ENCODE assay signal across 23 cellular contexts in genomic region chr10:60710041-60710440, GRCh38.
"Had no signal": no experiment of that assay in that cellular context is flagged by ENCODE, and none has a peak within 500 bp of the region (broad histone marks: within the 10 kb centered on the region; RNA-seq: fewer than 3 reads in every experiment).

No MANE protein-coding gene starts in this region.

- H3K27ac Mint-ChIP-seq: memory B cell, mesothelial cell of epicardium, natural killer cell, neural progenitor cell had no signal

- H3K27me3 Mint-ChIP-seq: memory B cell had no signal

- H3K4me1 ChIP-seq: left ventricle myocardium inferior, lower lobe of right lung, neural progenitor cell, right atrium auricular region, sigmoid colon had no signal

- ATAC-seq: foreskin keratinocyte, left cardiac atrium, lower lobe of right lung, natural killer cell had no signal

- H3K9me3 Mint-ChIP-seq: memory B cell had no signal

- H3K36me3 Mint-ChIP-seq: natural killer cell had no signal

- H3K4me3 Mint-ChIP-seq: memory B cell, mesothelial cell of epicardium, natural killer cell, neural progenitor cell had no signal

- H3K27me3 ChIP-seq: foreskin keratinocyte, hepatocyte, neural progenitor cell, ovary, right atrium auricular region, sigmoid colon, stomach, transverse colon had no signal

- H3K4me3 ChIP-seq: hepatocyte, left ventricle myocardium inferior, lower lobe of right lung, neural progenitor cell, ovary, right atrium auricular region, sigmoid colon, skin epidermis, stomach, thoracic aorta, transverse colon had no signal

- DNase-seq: erythroblast; foreskin keratinocyte; kidney; left cardiac atrium; left ventricle myocardium inferior; lower lobe of right lung; natural killer cell; nucleus accumbens; ovary; sigmoid colon; stimulated activated CD4-positive, alpha-beta T cell treated with anti-CD3 and anti-CD28 coated beads, Interleukin-2, amount 100 ng/mL, for 24 hours; stimulated activated CD4-positive, alpha-beta T cell treated with anti-CD3 and anti-CD28 coated beads, Interleukin-4, amount 100 ng/mL, for 4 hours; stimulated activated naive CD4-positive, alpha-beta T cell; stomach; substantia nigra; transverse colon had no signal

- H3K79me2 ChIP-seq: hepatocyte had no signal

- H3K36me3 ChIP-seq: left ventricle myocardium inferior, lower lobe of right lung, neural progenitor cell, ovary, right atrium auricular region, sigmoid colon, stomach, thoracic aorta, transverse colon had no signal

- H3K9ac ChIP-seq: neural progenitor cell had no signal

- H3K4me2 ChIP-seq: hepatocyte, neural progenitor cell had no signal

- H2AFZ ChIP-seq: hepatocyte, neural progenitor cell had no signal

- H3K27ac ChIP-seq: foreskin keratinocyte, hepatocyte, left ventricle myocardium inferior, lower lobe of right lung, neural progenitor cell, ovary, right atrium auricular region, sigmoid colon, skin epidermis, stomach, thoracic aorta, transverse colon had no signal

- H3K9me3 ChIP-seq: lower lobe of right lung, ovary, right atrium auricular region, sigmoid colon, stomach, thoracic aorta, transverse colon had no signal
